Comparison of ENCODE assay signal across 8 cellular contexts in genomic region chr13:32001392-32001768, GRCh38. TPM values are rescaled to one million over a fixed set of nuclear protein-coding genes. Genes with fewer than 3 reads are reported as not detected.
DNase-seq lines count a peak whose midpoint lies in the region; ATAC-seq, FAIRE-seq and TF ChIP-seq lines count a peak whose summit lies in the region.

No MANE protein-coding gene starts in this region.

- BruUV-seq in mammary epithelial cell (replicated peaks; lab: Mats Ljungman, UMichigan) (no TSS peak), HepG2 (replicated peaks; lab: Mats Ljungman, UMichigan) (no TSS peak)

- H3K27ac ChIP-seq in mammary epithelial cell (ENCODE audit: insufficient read depth, low read depth, low read length) = no peak overlapping the region
- no peak overlapping the region for H3K27ac ChIP-seq in HepG2 (ENCODE audit: extremely low read length, insufficient read depth, low read length)

- POLR2A ChIA-PET in HepG2 (lab: Yijun Ruan, JAX) = interaction anchor here (0.9 kb wide), 1 partner anchor 310 kb away, joined by 3 read pairs; no protein-coding TSS in a partner anchor

- H3K4me1 ChIP-seq in mammary epithelial cell (ENCODE audit: insufficient read depth, low read length) (no peaks in the 10 kb centered on the region), HepG2 (ENCODE audit: insufficient read depth, low read length) (peaks cover 8% of the 10 kb centered on the region)

- H3K4me3 ChIP-seq in mammary epithelial cell (replicated peaks in 1 of 3; ENCODE audit: insufficient read depth in 1 of 3, low read depth in 2 of 3, low read length in 3 of 3) (no peak overlapping the region), HepG2 (replicated peaks in 1 of 3; ENCODE audit: insufficient read depth in 1 of 3, low read depth in 2 of 3, low read length in 3 of 3) (no peak overlapping the region)

- TF ChIP-seq RAD21 in HepG2 (CRISPR knock-in tag; IDR thresholded peaks at IDR 0.05) = no peak

- H3K36me3 ChIP-seq in mammary epithelial cell (ENCODE audit: insufficient read depth, low read length) = no peaks in the 10 kb centered on the region
- H3K36me3 ChIP-seq in HepG2 (replicated peaks in 1 of 2; ENCODE audit: control insufficient read depth in 1 of 2, insufficient read depth in 2 of 2, low read length in 2 of 2) = no peaks in the 10 kb centered on the region

- in situ Hi-C loops in mammary epithelial cell (cut with MboI; ENCODE audit: low sequenced_read_pairs in 2 of 2) (loop anchor here in 1 of 2 donors (25.0 kb wide), 2 partner anchors 89 to 311 kb away; partner anchors contain the start of genes BRCA2 and ZAR1L), HepG2 (cut with HindIII; ENCODE audit: extremely low pct_ligation_motif_present, low pct_unique_long_range_greater_than_20kb) (no loop called here)

- no peak for TF ChIP-seq POLR2A in HepG2 (IDR thresholded peaks at IDR 0.05; ENCODE audit: insufficient read depth in 1 of 2, low read depth in 2 of 2, low read length in 2 of 2)

- no peak overlapping the region for H3K9ac ChIP-seq in mammary epithelial cell (ENCODE audit: insufficient read depth, low read length)
- no peak overlapping the region for H3K9ac ChIP-seq in HepG2 (ENCODE audit: insufficient read depth, low read depth, low read length)

- H2AFZ ChIP-seq in mammary epithelial cell (ENCODE audit: low read depth, low read length) (no peak overlapping the region), HepG2 (ENCODE audit: low read length) (no peak overlapping the region)

- TF ChIP-seq EP300 in HepG2 (IDR thresholded peaks at IDR 0.05; ENCODE audit: low read depth in 2 of 2, low read length in 2 of 2) (no peak), HepG2 (CRISPR knock-in tag; IDR thresholded peaks at IDR 0.05; ENCODE audit: borderline replicate concordance) (no peak)

- CTCF ChIA-PET in mammary epithelial cell (lab: Charles Lee; ENCODE audit: low non-redundant PET) = interaction anchor here (0.5 to 1.0 kb wide), 4 partner anchors 16 to 305 kb away, joined by 3 to 9 read pairs (median 5); no protein-coding TSS in a partner anchor
- CTCF ChIA-PET in HepG2 (lab: Yijun Ruan, JAX; ENCODE audit: low intra/inter-chr PET ratio, low total read pairs) = no interaction called here

- peak; percentile 86 for ATAC-seq in GM18499 (IDR thresholded peaks at IDR 0.05; ENCODE audit: insufficient read depth, unreplicated experiment)
- peak; percentile 92 for ATAC-seq in HG02759 (IDR thresholded peaks at IDR 0.05; ENCODE audit: unreplicated experiment)
- peak; percentile 96 for ATAC-seq in HepG2

- no peaks in the 10 kb centered on the region for H3K27me3 ChIP-seq in mammary epithelial cell (ENCODE audit: insufficient read depth, low read length)
- H3K27me3 ChIP-seq in HepG2 (ENCODE audit: control insufficient read depth in 1 of 2, insufficient read depth in 2 of 2, low read length in 2 of 2) = peaks cover 2 to 3% of the 10 kb centered on the region in 2 experiments; a peak in 1 of 5 replicates

- WGBS in mammary epithelial cell (ENCODE audit: low coverage, missing lambda C conversion rate) = 100% methylated on average over 1 of the region's 1 CpG
- WGBS in HepG2 (ENCODE audit: low lambda C conversion rate) = 0% methylated on average over 1 of the region's 1 CpG

- FAIRE-seq in HepG2 (lab: Jason Lieb, UNC) = peak; percentile 91

- intact Hi-C loops in mammary epithelial cell (cut with micrococcal nuclease) (no loop called here), HepG2 (cut with micrococcal nuclease; ENCODE audit: unreplicated experiment) (loop anchor here (1.0 to 10.0 kb wide), 2 partner anchors 87 to 309 kb away; no protein-coding TSS in a partner anchor)

- H3K4me2 ChIP-seq in mammary epithelial cell (ENCODE audit: insufficient read depth, low read depth, low read length) = no peak overlapping the region
- H3K4me2 ChIP-seq in HepG2 (ENCODE audit: low read depth, low read length) = peak overlapping the region; percentile 19; the same call in 1 of the 2 replicates

- H3K9me3 ChIP-seq in mammary epithelial cell (replicated peaks; ENCODE audit: insufficient read depth, low read length) = no peaks in the 10 kb centered on the region
- no peaks in the 10 kb centered on the region for H3K9me3 ChIP-seq in HepG2 (ENCODE audit: low read length)

- dilution Hi-C loops in mammary epithelial cell (cut with HindIII; ENCODE audit: low sequenced_read_pairs) = no loop called here

- H4K20me1 ChIP-seq in mammary epithelial cell (ENCODE audit: insufficient read depth, low read length) (no peaks in the 10 kb centered on the region), HepG2 (ENCODE audit: insufficient read depth, low read length) (no peaks in the 10 kb centered on the region)

- peak; percentile 89 to 93 for DNase-seq in AML-193 (lab: John Stamatoyannopoulos, UW)
- peak; percentile 7 for DNase-seq in NCI-H2196 (lab: John Stamatoyannopoulos, UW; ENCODE audit: unreplicated experiment)
- DNase-seq in mammary epithelial cell = peak; percentile 44
- DNase-seq in HepG2 (ENCODE audit: low spot score) = peak; percentile 71
- DNase-seq in NCI-H2171 treated with DMSO at 0.1 percent for 48 hours (lab: John Stamatoyannopoulos, UW) = no peak
- no peak for DNase-seq in stimulated activated CD4-positive, alpha-beta T cell treated with anti-CD3 and anti-CD28 coated beads, Interleukin-2, amount 100 ng/mL, for 48 hours

- peak; percentile 50 to 73 for TF ChIP-seq CTCF in mammary epithelial cell (conservative IDR thresholded peaks at IDR 0.05 in 1 of 2, IDR thresholded peaks at IDR 0.05 in 1 of 2; ENCODE audit: extremely low read depth in 1 of 2, insufficient read depth in 1 of 2, low read depth in 1 of 2, low read length in 2 of 2)
- TF ChIP-seq CTCF in HepG2 (CRISPR knock-in tag; IDR thresholded peaks at IDR 0.05) = peak; percentile 74

- H3K79me2 ChIP-seq in mammary epithelial cell (ENCODE audit: insufficient read depth, low read length) (no peaks in the 10 kb centered on the region), HepG2 (ENCODE audit: insufficient read depth, low read length) (no peaks in the 10 kb centered on the region)

TF ChIP-seq in HepG2, 621 proteins besides CTCF, POLR2A, EP300 and RAD21 (continues in another document):
- no peak for TF ChIP-seq ZNF703 (CRISPR knock-in tag; IDR thresholded peaks at IDR 0.05; ENCODE audit: borderline replicate concordance)
- no peak for TF ChIP-seq DR1 (CRISPR knock-in tag; IDR thresholded peaks at IDR 0.05)

RNA-seq across cellular contexts. Expression of gene FRY, which starts 30.2 kb away (rescaled TPM):
- 10 to 100 TPM in 1 of 2 donors, 1 to 10 TPM in 1; 5.8 to 23.0 TPM for total RNA-seq in mammary epithelial cell
- polyA plus RNA-seq in mammary epithelial cell = 2.5 TPM
- 3.3 TPM for polyA minus RNA-seq in mammary epithelial cell
- total RNA-seq in HepG2 (2016; rRNA removed; fragmentation: Illumina TruSeq; extraction: Trizol) = 8.2 and 14.8 TPM in 2 replicates
- 0.79 and 2.0 TPM in 2 replicates for total RNA-seq in HepG2 (2016; cell fraction: cytosol; rRNA removed; fragmentation: Illumina TruSeq; extraction: Trizol; ENCODE audit: low read depth)
- 8.5 and 12.8 TPM in 2 replicates for total RNA-seq in HepG2 (2016; cell fraction: insoluble cytoplasmic fraction; rRNA removed; fragmentation: Illumina TruSeq; extraction: Trizol)
- 3.9 and 4.5 TPM in 2 replicates for total RNA-seq in HepG2 (2016; cell fraction: membrane; rRNA removed; fragmentation: Illumina TruSeq; extraction: Trizol)
- total RNA-seq in HepG2 (2016; cell fraction: nucleus; rRNA removed; fragmentation: Illumina TruSeq; extraction: Trizol) = 17.8 and 23.0 TPM in 2 replicates
- polyA plus RNA-seq in HepG2 (2011; rRNA removed) = 13.1 and 14.6 TPM in 2 replicates
- polyA plus RNA-seq in HepG2 (2011; cell fraction: cytosol; rRNA removed) = 9.9 and 10.4 TPM in 2 replicates
- 29.4 and 34.8 TPM in 2 replicates for polyA plus RNA-seq in HepG2 (2011; cell fraction: nucleus; rRNA removed)
- polyA plus RNA-seq in HepG2 (2012) = 9.7 and 12.6 TPM in 2 replicates
- 0.15 and 0.58 TPM in 2 replicates for polyA plus RNA-seq in HepG2 (2016; cell fraction: cytosol; fragmentation: Illumina TruSeq; extraction: Trizol; ENCODE audit: low read depth)
- polyA plus RNA-seq in HepG2 (2016; cell fraction: insoluble cytoplasmic fraction; fragmentation: Illumina TruSeq; extraction: Trizol; ENCODE audit: low read depth) = 5.1 and 9.9 TPM in 2 replicates
- polyA plus RNA-seq in HepG2 (2016; cell fraction: membrane; fragmentation: Illumina TruSeq; extraction: Trizol; ENCODE audit: low read depth) = 0.74 and 1.2 TPM in 2 replicates
- 12.9 and 13.2 TPM in 2 replicates for polyA plus RNA-seq in HepG2 (2016; cell fraction: nucleus; fragmentation: Illumina TruSeq; extraction: Trizol; ENCODE audit: insufficient read depth, low read depth)
- polyA minus RNA-seq in HepG2 (2011; rRNA and poly(A)+ RNA removed; ENCODE audit: low replicate concordance) = 0.94 and 34.8 TPM in 2 replicates
- polyA minus RNA-seq in HepG2 (2011; cell fraction: cytosol; rRNA and poly(A)+ RNA removed) = 19.9 and 22.5 TPM in 2 replicates
- polyA minus RNA-seq in HepG2 (2011; cell fraction: nucleus; rRNA and poly(A)+ RNA removed) = 96.2 and 115 TPM in 2 replicates

Comparison
In these comparisons a context has a peak if more than half of its experiments do, and no peak if none do; other contexts are left out.
1. DNase-seq: peak in AML-193 (2 of 2), NCI-H2196 (single experiment), mammary epithelial cell (single experiment) and HepG2 (single experiment); none in NCI-H2171 treated with DMSO at 0.1 percent for 48 hours (single experiment) and stimulated activated CD4-positive, alpha-beta T cell treated with anti-CD3 and anti-CD28 coated beads, Interleukin-2, amount 100 ng/mL, for 48 hours (0 of 2).
2. Peak in every context shown above with its lines, with median percentiles within 50 percentile points of each other: ATAC-seq.